1 cellular context compared by ENCODE assay signal in the genomic region with DNA sequence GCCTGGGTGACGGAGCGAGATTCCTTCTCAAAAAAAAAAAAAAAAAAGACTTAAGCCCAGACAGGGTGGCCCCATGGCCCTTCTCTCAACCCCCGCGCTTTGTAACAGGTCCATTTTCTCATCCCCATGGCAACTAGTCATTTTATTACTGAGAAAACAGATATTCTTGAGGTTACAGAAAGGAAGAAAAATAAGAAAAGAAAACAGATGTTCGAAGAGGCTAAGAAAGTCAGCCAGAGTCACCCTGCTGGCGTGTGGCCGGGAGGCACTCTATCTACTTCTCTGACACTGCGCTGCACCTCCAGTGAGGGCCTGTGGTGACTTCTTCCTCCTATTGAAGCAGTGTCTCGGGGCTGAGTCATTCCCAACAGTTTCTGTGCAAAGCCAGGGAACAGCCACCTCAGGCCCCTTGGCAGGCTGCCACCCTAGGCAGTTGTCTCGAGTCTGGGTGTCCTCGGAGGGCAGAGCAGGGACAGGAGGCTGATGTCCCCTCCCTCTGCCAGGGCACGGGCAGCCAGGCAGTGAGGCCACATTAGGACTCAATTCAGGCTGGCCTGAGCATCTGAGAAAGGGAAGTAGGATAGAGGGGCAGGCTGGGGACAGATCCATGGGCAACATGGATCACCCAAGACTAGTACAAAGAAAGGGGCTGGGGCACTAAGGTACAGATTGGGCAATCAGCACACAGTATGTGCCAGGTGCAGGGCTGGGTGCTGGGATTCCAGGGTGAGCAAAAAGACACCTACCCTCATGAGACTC.
TF ChIP-seq lines count a peak whose summit lies in the region.

No MANE protein-coding gene starts in this region.

TF ChIP-seq in GM12878, 131 proteins besides CTCF, POLR2A, EP300 and RAD21:
- TF ChIP-seq STAT3 (IDR thresholded peaks at IDR 0.05; ENCODE audit: low read depth, low read length) (no peak), HCFC1 (IDR thresholded peaks at IDR 0.05; ENCODE audit: low read length) (no peak), IKZF2 (IDR thresholded peaks at IDR 0.05) (peak in 1 of 2 experiments; percentile 38; a peak in 1 of 4 replicates), MEF2A (IDR thresholded peaks at IDR 0.05; ENCODE audit: insufficient read depth, low read depth, low read length) (no peak), YY1 (IDR thresholded peaks at IDR 0.05; ENCODE audit: low read depth, low read length) (0 out of 2 replicates have a peak, but pooled peaks have one; percentile 5), JUNB (IDR thresholded peaks at IDR 0.05) (peak; percentile 37; the same call in 1 of the 2 replicates), EZH2 (IDR thresholded peaks at IDR 0.05; ENCODE audit: borderline replicate concordance, control insufficient read depth, low read depth, low read length) (no peak), PAX5 (IDR thresholded peaks at IDR 0.05; ENCODE audit: borderline replicate concordance, low read depth, low read length) (no peak), CREB1 (IDR thresholded peaks at IDR 0.05; ENCODE audit: low read depth) (no peak), GABPA (IDR thresholded peaks at IDR 0.05; ENCODE audit: low read depth) (no peak), EED (IDR thresholded peaks at IDR 0.05; ENCODE audit: low read depth) (peak; percentile 83), RUNX3 (IDR thresholded peaks at IDR 0.05; ENCODE audit: low read length) (peak; percentile 58), HDAC6 (IDR thresholded peaks at IDR 0.05; ENCODE audit: unreplicated experiment) (no peak)
